9 cellular contexts compared by ENCODE assay signal in genomic region chr1:210407207-210407886, GRCh38.
DNase-seq lines count a peak whose midpoint lies in the region; ATAC-seq and TF ChIP-seq lines count a peak whose summit lies in the region.
"Had no signal": no experiment of that assay in that cellular context is flagged by ENCODE, and none has a peak within 500 bp of the region (broad histone marks: within the 10 kb centered on the region; RNA-seq: fewer than 3 reads in every experiment).

No MANE protein-coding gene starts in this region.

- no peaks in the 10 kb centered on the region for H3K36me3 ChIP-seq in IMR-90 (ENCODE audit: control insufficient read depth, insufficient read depth, low read length)
- H3K36me3 ChIP-seq in PC-9 (ENCODE audit: low read depth): no peaks in the 10 kb centered on the region

- H3K4ac ChIP-seq in IMR-90 (ENCODE audit: low read depth, low read length): no peak overlapping the region; the same call in 1 of the 2 replicates

- no peak overlapping the region for H2BK5ac ChIP-seq in IMR-90 (ENCODE audit: low read depth, low read length, poor library complexity, severe bottlenecking)

- no peak overlapping the region for H3K56ac ChIP-seq in IMR-90 (ENCODE audit: extremely low read depth, insufficient read depth, low read length)

- H3K4me1 ChIP-seq in IMR-90 (ENCODE audit: control insufficient read depth, insufficient read depth, low read length): no peaks in the 10 kb centered on the region
- no peaks in the 10 kb centered on the region for H3K4me1 ChIP-seq in PC-9 (replicated peaks; ENCODE audit: insufficient read depth)

- H3K27ac ChIP-seq in IMR-90 (ENCODE audit: insufficient read depth, low read length): no peak overlapping the region
- no peak overlapping the region for H3K27ac ChIP-seq in PC-9

- 0 out of 3 replicates have a peak overlapping the region, but pooled peaks have one; percentile 2 for H2BK15ac ChIP-seq in IMR-90 (ENCODE audit: low read depth, low read length)

- H3K9me1 ChIP-seq in IMR-90 (ENCODE audit: insufficient read depth, low read length): no peaks in the 10 kb centered on the region

- H3K27ac Mint-ChIP-seq in activated T-cell treated with anti-CD3 and anti-CD28 coated beads, Interleukin-2, amount 50 U/mL, for 24 hours: no peak overlapping the region
- H3K27ac Mint-ChIP-seq in osteocyte (ENCODE audit: unreplicated experiment) (no peak overlapping the region), type B pancreatic cell (no peak overlapping the region)
- H3K27ac Mint-ChIP-seq: dendritic cell treated with granulocyte-macrophage colony-stimulating factor and Interleukin-4, amounts not matched to agents 40 ng/mL and 50 ng/mL, for 4 days had no signal

- H3K79me2 ChIP-seq in PC-9 (ENCODE audit: low read depth): no peaks in the 10 kb centered on the region

- no peak overlapping the region; the same call in 1 of the 2 replicates for H4K5ac ChIP-seq in IMR-90 (ENCODE audit: low read depth, low read length)

- no peaks in the 10 kb centered on the region for H3K9me3 ChIP-seq in IMR-90 (ENCODE audit: control insufficient read depth, insufficient read depth, low read length)
- H3K9me3 ChIP-seq in PC-9 (ENCODE audit: insufficient read depth, low read depth): no peaks in the 10 kb centered on the region

- H3K27me3 ChIP-seq in IMR-90 (ENCODE audit: control insufficient read depth, insufficient read depth, low read length): no peaks in the 10 kb centered on the region
- no peaks in the 10 kb centered on the region for H3K27me3 ChIP-seq in PC-9 (ENCODE audit: insufficient read depth, low read depth)

- no peaks in the 10 kb centered on the region for H3K9me3 Mint-ChIP-seq in activated T-cell treated with anti-CD3 and anti-CD28 coated beads, Interleukin-2, amount 50 U/mL, for 24 hours
- H3K9me3 Mint-ChIP-seq in osteocyte (ENCODE audit: unreplicated experiment): no peaks in the 10 kb centered on the region
- no peaks in the 10 kb centered on the region for H3K9me3 Mint-ChIP-seq in type B pancreatic cell
- H3K9me3 Mint-ChIP-seq: dendritic cell treated with granulocyte-macrophage colony-stimulating factor and Interleukin-4, amounts not matched to agents 40 ng/mL and 50 ng/mL, for 4 days had no signal

- no peaks in the 10 kb centered on the region for H3K79me1 ChIP-seq in IMR-90 (ENCODE audit: low read depth in 1 of 2, low read length in 2 of 2)

- H2AK5ac ChIP-seq in IMR-90 (ENCODE audit: low read depth, low read length): no peak overlapping the region

- dilution Hi-C loops in IMR-90 (cut with HindIII; ENCODE audit: low sequenced_read_pairs, unreplicated experiment): loop anchor here (10.0 kb wide), 1 partner anchor 467 kb away; no protein-coding TSS in a partner anchor

- H3K4me2 ChIP-seq in IMR-90 (ENCODE audit: low read depth, low read length): no peak overlapping the region
- H3K4me2 ChIP-seq in PC-9: no peak overlapping the region

- no peak overlapping the region for H3K18ac ChIP-seq in IMR-90 (ENCODE audit: low read depth, low read length)

- POLR2A ChIA-PET in IMR-90 (lab: Charles Lee; ENCODE audit: unreplicated experiment) (no interaction called here), PC-9 (lab: Charles Lee; ENCODE audit: unreplicated experiment) (no interaction called here)

- no peak overlapping the region for H3K9ac ChIP-seq in IMR-90 (ENCODE audit: low read depth, low read length)

- peak overlapping the region; percentile 74 for H4K91ac ChIP-seq in IMR-90 (ENCODE audit: insufficient read depth, low read depth, low read length)

- H2AK9ac ChIP-seq in IMR-90 (replicated peaks; ENCODE audit: low read depth, low read length, poor library complexity): no peak overlapping the region

- peak overlapping the region in 1 of 2 experiments; percentile 11; a peak in 1 of 4 replicates for H4K8ac ChIP-seq in IMR-90 (ENCODE audit: low read depth in 2 of 2, low read length in 2 of 2)

- peak overlapping the region; percentile 79 for H2BK120ac ChIP-seq in IMR-90 (ENCODE audit: low read depth, low read length)

- CTCF ChIA-PET in IMR-90 (lab: Yijun Ruan, JAX): interaction anchor here (0.6 to 6.2 kb wide), 13 partner anchors 32 to 728 kb away, joined by 3 to 50 read pairs (median 4); partner anchors contain the start of gene KCNH1
- CTCF ChIA-PET in PC-9 (lab: Charles Lee): interaction anchor here (1.2 kb wide), 1 partner anchor 33 kb away, joined by 3 read pairs; no protein-coding TSS in a partner anchor

- H3K36me3 Mint-ChIP-seq in activated T-cell treated with anti-CD3 and anti-CD28 coated beads, Interleukin-2, amount 50 U/mL, for 24 hours (ENCODE audit: low read depth): no peaks in the 10 kb centered on the region
- H3K36me3 Mint-ChIP-seq in osteocyte (ENCODE audit: unreplicated experiment) (peaks cover 5% of the 10 kb centered on the region), type B pancreatic cell (no peaks in the 10 kb centered on the region)

- in situ Hi-C loops in Caki2 (cut with HindIII; ENCODE audit: low pct_unique_long_range_greater_than_20kb, low sequenced_read_pairs): no loop called here
- in situ Hi-C loops in IMR-90 (cut with MboI; ENCODE audit: low sequenced_read_pairs): loop anchor here (5.0 to 25.0 kb wide), 3 partner anchors 40 to 730 kb away; no protein-coding TSS in a partner anchor

- WGBS in IMR-90 (ENCODE audit: extremely low coverage in 2 of 2, insufficient read length in 1 of 2), 2 experiments: 0% methylated on average over 3 of the region's 9 CpGs; no CpG with 5 or more reads in 1 of the 2 experiments

- H3K4me1 Mint-ChIP-seq in activated T-cell treated with anti-CD3 and anti-CD28 coated beads, Interleukin-2, amount 50 U/mL, for 24 hours (ENCODE audit: low read depth): peaks cover 1% of the 10 kb centered on the region
- H3K4me1 Mint-ChIP-seq in osteocyte (ENCODE audit: unreplicated experiment) (peaks cover 6% of the 10 kb centered on the region), type B pancreatic cell (ENCODE audit: unreplicated experiment) (peaks cover 4% of the 10 kb centered on the region)

- TF ChIP-seq POLR2A in IMR-90 (IDR thresholded peaks at IDR 0.05; ENCODE audit: low read depth, low read length): no peak

- no peaks in the 10 kb centered on the region for H3K9me2 ChIP-seq in PC-9 (ENCODE audit: insufficient read depth)

- peak; percentile 94 for TF ChIP-seq RAD21 in IMR-90 (IDR thresholded peaks at IDR 0.05; ENCODE audit: low read length)

- H3K14ac ChIP-seq in IMR-90 (replicated peaks; ENCODE audit: low read depth, low read length): 0 out of 2 replicates have a peak overlapping the region, but pooled peaks have one; percentile 3

- H4K20me1 ChIP-seq in IMR-90 (ENCODE audit: insufficient read depth, low read length): no peaks in the 10 kb centered on the region
- no peaks in the 10 kb centered on the region for H4K20me1 ChIP-seq in PC-9 (ENCODE audit: insufficient read depth)

- no peak overlapping the region for H3K4me3 Mint-ChIP-seq in activated T-cell treated with anti-CD3 and anti-CD28 coated beads, Interleukin-2, amount 50 U/mL, for 24 hours
- no peak overlapping the region for H3K4me3 Mint-ChIP-seq in osteocyte (ENCODE audit: unreplicated experiment)
- H3K4me3 Mint-ChIP-seq in type B pancreatic cell: no peak overlapping the region
- H3K4me3 Mint-ChIP-seq: dendritic cell treated with granulocyte-macrophage colony-stimulating factor and Interleukin-4, amounts not matched to agents 40 ng/mL and 50 ng/mL, for 4 days had no signal

- H3K23ac ChIP-seq in IMR-90 (ENCODE audit: low read depth, low read length): no peak overlapping the region

- H3K27me3 Mint-ChIP-seq in activated T-cell treated with anti-CD3 and anti-CD28 coated beads, Interleukin-2, amount 50 U/mL, for 24 hours: peaks cover 3% of the 10 kb centered on the region
- no peaks in the 10 kb centered on the region for H3K27me3 Mint-ChIP-seq in osteocyte (ENCODE audit: unreplicated experiment)
- no peaks in the 10 kb centered on the region for H3K27me3 Mint-ChIP-seq in type B pancreatic cell
- H3K27me3 Mint-ChIP-seq: dendritic cell treated with granulocyte-macrophage colony-stimulating factor and Interleukin-4, amounts not matched to agents 40 ng/mL and 50 ng/mL, for 4 days had no signal

- no TSS peak for BruUV-seq in IMR-90 (replicated peaks; lab: Mats Ljungman, UMichigan)
- BruUV-seq in PC-9 (replicated peaks; lab: Mats Ljungman, UMichigan): no TSS peak

- peak overlapping the region; percentile 59 for H2BK20ac ChIP-seq in IMR-90 (ENCODE audit: low read depth, low read length)

- no peaks in the 10 kb centered on the region for H3F3A ChIP-seq in PC-9 (ENCODE audit: insufficient read depth, low read depth)

- intact Hi-C loops in IMR-90 (cut with micrococcal nuclease) (loop anchor here (1.0 to 2.0 kb wide), 4 partner anchors 31 to 728 kb away; no protein-coding TSS in a partner anchor), PC-9 (cut with micrococcal nuclease; ENCODE audit: unreplicated experiment) (loop anchor here (1.0 to 10.0 kb wide), 5 partner anchors 40 to 1108 kb away; partner anchors contain the start of gene KCNH1)

- no peak overlapping the region for H3K4me3 ChIP-seq in IMR-90 (ENCODE audit: insufficient read depth, low read depth, low read length)
- no peak overlapping the region for H3K4me3 ChIP-seq in PC-9

- ATAC-seq in GM21360 (IDR thresholded peaks at IDR 0.05; ENCODE audit: unreplicated experiment): peak; percentile 72
- ATAC-seq in IMR-90 (ENCODE audit: low read depth): peak; percentile 95

- no peak overlapping the region for H2AFZ ChIP-seq in IMR-90 (replicated peaks; ENCODE audit: low read length, poor library complexity)
- no peak overlapping the region for H2AFZ ChIP-seq in PC-9

- DNase-seq in Caki2 (ENCODE audit: low read depth) (peak; percentile 55), IMR-90 (peak; percentile 56), PC-9 (peak; percentile 48 to 78), fibroblast of peridontal ligament (ENCODE audit: extremely low read depth) (peak; percentile 66), osteocyte (ENCODE audit: extremely low spot score, unreplicated experiment) (peak; percentile 89), type B pancreatic cell (ENCODE audit: extremely low spot score, unreplicated experiment) (peak; percentile 81)
- peak; percentile 87 for DNase-seq in activated T-cell treated with anti-CD3 and anti-CD28 coated beads, Interleukin-2, amount 50 U/mL, for 24 hours

- TF ChIP-seq CTCF in IMR-90 (conservative IDR thresholded peaks at IDR 0.05; ENCODE audit: low read depth, low read length) (peak; percentile 98), PC-9 (conservative IDR thresholded peaks at IDR 0.05) (peak; percentile 95), osteocyte (IDR thresholded peaks at IDR 0.05) (peak; percentile 95), type B pancreatic cell (conservative IDR thresholded peaks at IDR 0.05) (peak; percentile 98)

TF ChIP-seq in IMR-90, 13 proteins besides CTCF, POLR2A, EP300 and RAD21:
- TF ChIP-seq SMC3 (IDR thresholded peaks at IDR 0.05; ENCODE audit: low read depth, low read length) (peak; percentile 96), RFX5 (IDR thresholded peaks at IDR 0.05; ENCODE audit: low read depth, low read length) (no peak)
TF ChIP-seq in IMR-90: peak in this region for 1.
